Comparison of ENCODE assay signal across 22 cellular contexts in the genomic region with DNA sequence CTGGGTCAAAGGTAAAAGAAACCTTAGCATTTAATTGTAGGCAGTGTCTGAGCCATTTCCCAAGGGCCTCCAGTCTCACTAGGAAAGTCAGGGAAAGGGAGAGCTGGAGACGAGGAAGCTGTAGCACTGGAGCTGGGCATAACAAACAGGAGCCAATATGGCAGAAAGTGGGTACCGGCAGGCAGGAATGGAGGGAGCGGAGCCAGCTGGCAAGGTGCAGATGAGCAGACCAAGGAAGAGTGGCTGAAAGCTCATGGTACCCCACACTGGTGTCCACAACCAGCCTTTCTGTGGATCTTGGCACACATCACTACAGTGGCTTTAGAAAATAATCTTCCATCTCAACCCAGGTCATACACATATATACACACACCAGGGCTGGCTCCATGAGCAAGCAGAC. TPM values are rescaled to one million over a fixed set of nuclear protein-coding genes. Genes with fewer than 3 reads are reported as not detected.
DNase-seq lines count a peak whose midpoint lies in the region; ATAC-seq, FAIRE-seq and TF ChIP-seq lines count a peak whose summit lies in the region.
"Had no signal": no experiment of that assay in that cellular context is flagged by ENCODE, and none has a peak within 500 bp of the region (broad histone marks: within the 10 kb centered on the region; RNA-seq: fewer than 3 reads in every experiment).

No MANE protein-coding gene starts in this region.

- H3K4me1 ChIP-seq in BE2C, result 0 out of 2 replicates have a peak, but pooled peaks cover 7% of the 10 kb centered on the region
- H3K4me1 ChIP-seq: testis had no signal

- no peaks in the 10 kb centered on the region for H3K27me3 Mint-ChIP-seq in activated naive CD4-positive, alpha-beta T cell treated with anti-CD3 and anti-CD28 coated beads, Interleukin-2, amount 10 ng/mL, durations not matched to agents 7 days and 5 days
- no peaks in the 10 kb centered on the region for H3K27me3 Mint-ChIP-seq in activated CD8-positive, alpha-beta T cell treated with anti-CD3 and anti-CD28 coated beads, Interleukin-2, amount 10 ng/mL, durations not matched to agents 7 days and 5 days (ENCODE audit: low read depth)
- H3K27me3 Mint-ChIP-seq in immature natural killer cell (ENCODE audit: low read depth in 3 of 3), result no peaks in the 10 kb centered on the region

- no peak for DNase-seq in activated naive CD4-positive, alpha-beta T cell treated with anti-CD3 and anti-CD28 coated beads, Interleukin-2, amount 10 ng/mL, durations not matched to agents 7 days and 5 days
- no peak for DNase-seq in activated naive CD4-positive, alpha-beta T cell treated with anti-CD3 and anti-CD28 coated beads, Interleukin-2, amount 50 U/mL, for 16 hours
- no peak for DNase-seq in activated CD8-positive, alpha-beta T cell treated with anti-CD3 and anti-CD28 coated beads, Interleukin-2, amount 10 ng/mL, durations not matched to agents 7 days and 5 days
- DNase-seq in immature natural killer cell, result no peak
- DNase-seq in urothelium cell line (ENCODE audit: low spot score), result no peak
- no peak for DNase-seq in BE2C
- DNase-seq: activated T-cell treated with anti-CD3 and anti-CD28 coated beads, Interleukin-2, amount 50 U/mL, for 48 hours; amygdala; Calu3; dorsolateral prefrontal cortex; foreskin melanocyte; H7; hippocampal formation; KBM-7; PC-9; SHP77 treated with DMSO at 0.1 percent for 48 hours; stimulated activated CD4-positive, alpha-beta T cell treated with anti-CD3 and anti-CD28 coated beads, Interleukin-12 subunit alpha, Interleukin-12 subunit beta, amount 100 ng/mL, for 4 hours; testis had no signal

- POLR2A ChIA-PET in activated CD8-positive, alpha-beta T cell treated with anti-CD3 and anti-CD28 coated beads, Interleukin-2, amount 10 ng/mL, durations not matched to agents 7 days and 5 days (lab: Charles Lee), result interaction anchor here (1.4 to 1.8 kb wide), 3 partner anchors 14 to 34 kb away, joined by 3 to 6 read pairs (median 6); no protein-coding TSS in a partner anchor

- ATAC-seq in activated CD8-positive, alpha-beta T cell treated with anti-CD3 and anti-CD28 coated beads, Interleukin-2, amount 10 ng/mL, durations not matched to agents 7 days and 5 days, result no peak
- no peak for ATAC-seq in GM21360 (IDR thresholded peaks at IDR 0.05; ENCODE audit: unreplicated experiment)

- no peak for TF ChIP-seq CTCF in BE2C (IDR thresholded peaks at IDR 0.05; ENCODE audit: low read depth, low read length)

- H3K36me3 ChIP-seq in BE2C, result no peaks in the 10 kb centered on the region
- H3K36me3 ChIP-seq: cardiac muscle cell, right atrium auricular region had no signal

- H3K36me3 Mint-ChIP-seq in activated naive CD4-positive, alpha-beta T cell treated with anti-CD3 and anti-CD28 coated beads, Interleukin-2, amount 10 ng/mL, durations not matched to agents 7 days and 5 days, result peaks cover 34% of the 10 kb centered on the region
- peaks cover 47% of the 10 kb centered on the region for H3K36me3 Mint-ChIP-seq in activated CD8-positive, alpha-beta T cell treated with anti-CD3 and anti-CD28 coated beads, Interleukin-2, amount 10 ng/mL, durations not matched to agents 7 days and 5 days (ENCODE audit: low read depth)
- H3K36me3 Mint-ChIP-seq in immature natural killer cell, result peaks cover 0 to 4% (median 0%) of the 10 kb centered on the region in 3 donors

- no peaks in the 10 kb centered on the region for H3K9me3 ChIP-seq in BE2C
- H3K9me3 ChIP-seq: right atrium auricular region, testis had no signal

- no peaks in the 10 kb centered on the region for H3K9me3 Mint-ChIP-seq in activated naive CD4-positive, alpha-beta T cell treated with anti-CD3 and anti-CD28 coated beads, Interleukin-2, amount 10 ng/mL, durations not matched to agents 7 days and 5 days
- H3K9me3 Mint-ChIP-seq in activated CD8-positive, alpha-beta T cell treated with anti-CD3 and anti-CD28 coated beads, Interleukin-2, amount 10 ng/mL, durations not matched to agents 7 days and 5 days (ENCODE audit: insufficient read depth), result no peaks in the 10 kb centered on the region
- no peaks in the 10 kb centered on the region for H3K9me3 Mint-ChIP-seq in immature natural killer cell

- no peak overlapping the region for H3K4me3 Mint-ChIP-seq in activated naive CD4-positive, alpha-beta T cell treated with anti-CD3 and anti-CD28 coated beads, Interleukin-2, amount 10 ng/mL, durations not matched to agents 7 days and 5 days
- no peak overlapping the region for H3K4me3 Mint-ChIP-seq in activated CD8-positive, alpha-beta T cell treated with anti-CD3 and anti-CD28 coated beads, Interleukin-2, amount 10 ng/mL, durations not matched to agents 7 days and 5 days
- H3K4me3 Mint-ChIP-seq in immature natural killer cell, result peak overlapping the region in 3 of 5 donors; percentile 5 to 40 (median 22)

- FAIRE-seq in urothelium cell line (lab: Jason Lieb, UNC), result no peak
- FAIRE-seq: islet of Langerhans had no signal

- CTCF ChIA-PET in activated naive CD4-positive, alpha-beta T cell treated with anti-CD3 and anti-CD28 coated beads, Interleukin-2, amount 10 ng/mL, durations not matched to agents 7 days and 5 days (lab: Charles Lee), result interaction anchor here (0.7 kb wide), 1 partner anchor 44 kb away, joined by 3 read pairs; no protein-coding TSS in a partner anchor
- CTCF ChIA-PET in activated CD8-positive, alpha-beta T cell treated with anti-CD3 and anti-CD28 coated beads, Interleukin-2, amount 10 ng/mL, durations not matched to agents 7 days and 5 days (lab: Charles Lee), result interaction anchor here (2.9 kb wide), 1 partner anchor 10 kb away, joined by 10 read pairs; no protein-coding TSS in a partner anchor

- H3K4me3 ChIP-seq in BE2C (ENCODE audit: low read depth, low read length), result no peak overlapping the region
- H3K4me3 ChIP-seq: cardiac muscle cell, dorsolateral prefrontal cortex, PC-9, right atrium auricular region, testis had no signal

- H3K27me3 ChIP-seq in BE2C, result no peaks in the 10 kb centered on the region
- H3K27me3 ChIP-seq: cardiac muscle cell, dorsolateral prefrontal cortex, right atrium auricular region, testis had no signal

- H3K27ac Mint-ChIP-seq in activated naive CD4-positive, alpha-beta T cell treated with anti-CD3 and anti-CD28 coated beads, Interleukin-2, amount 10 ng/mL, durations not matched to agents 7 days and 5 days, result peak overlapping the region; percentile 67
- H3K27ac Mint-ChIP-seq in activated CD8-positive, alpha-beta T cell treated with anti-CD3 and anti-CD28 coated beads, Interleukin-2, amount 10 ng/mL, durations not matched to agents 7 days and 5 days, result peak overlapping the region; percentile 36
- H3K27ac Mint-ChIP-seq in immature natural killer cell, result peak overlapping the region; percentile 37 to 93 (median 72)

- H3K4me1 Mint-ChIP-seq in activated naive CD4-positive, alpha-beta T cell treated with anti-CD3 and anti-CD28 coated beads, Interleukin-2, amount 10 ng/mL, durations not matched to agents 7 days and 5 days, result peaks cover 86% of the 10 kb centered on the region
- peaks cover 88% of the 10 kb centered on the region for H3K4me1 Mint-ChIP-seq in activated CD8-positive, alpha-beta T cell treated with anti-CD3 and anti-CD28 coated beads, Interleukin-2, amount 10 ng/mL, durations not matched to agents 7 days and 5 days (ENCODE audit: low read depth)
- peaks cover 92 to 98% of the 10 kb centered on the region in 2 donors for H3K4me1 Mint-ChIP-seq in immature natural killer cell

RNA-seq across cellular contexts. Expression of a gene that starts 40.0 kb away (rescaled TPM):
- 100 to 1,000 TPM; 188 to 224 TPM for total RNA-seq in activated CD8-positive, alpha-beta T cell treated with anti-CD3 and anti-CD28 coated beads, Interleukin-2, amount 10 ng/mL, durations not matched to agents 7 days and 5 days
- polyA plus RNA-seq in immature natural killer cell, result 100 to 1,000 TPM in 1 of 3 donors, 10 to 100 TPM in 2; 58.0 to 125 (median 65.6) TPM
- polyA plus RNA-seq in BE2C (2012; ENCODE audit: insufficient read depth, insufficient read length, low read depth), result 14.4 TPM

Comparison
In these comparisons a context has a peak if more than half of its experiments do, and no peak if none do; other contexts are left out.
1. H3K4me3 Mint-ChIP-seq: peak in immature natural killer cell (3 of 5); none in activated naive CD4-positive, alpha-beta T cell treated with anti-CD3 and anti-CD28 coated beads, Interleukin-2, amount 10 ng/mL, durations not matched to agents 7 days and 5 days (single experiment) and activated CD8-positive, alpha-beta T cell treated with anti-CD3 and anti-CD28 coated beads, Interleukin-2, amount 10 ng/mL, durations not matched to agents 7 days and 5 days (single experiment).
2. Peak in every context shown above with its lines, with median percentiles within 50 percentile points of each other: H3K27ac Mint-ChIP-seq.